9 cellular contexts compared by ENCODE assay signal in genomic region chr14:50530794-50531193, GRCh38. TPM values are rescaled to one million over a fixed set of nuclear protein-coding genes. Genes with fewer than 3 reads are reported as not detected.
DNase-seq lines count a peak whose midpoint lies in the region; ATAC-seq and TF ChIP-seq lines count a peak whose summit lies in the region.
"Had no signal": no experiment of that assay in that cellular context is flagged by ENCODE, and none has a peak within 500 bp of the region (broad histone marks: within the 10 kb centered on the region; RNA-seq: fewer than 3 reads in every experiment).

No MANE protein-coding gene starts in this region.

- peak overlapping the region; percentile 81 for H3K4me3 ChIP-seq in OCI-LY3 (ENCODE audit: low read length)
- peak overlapping the region; percentile 93 for H3K4me3 ChIP-seq in epithelial cell of proximal tubule (ENCODE audit: low read depth, low read length)

- peaks cover 63% of the 10 kb centered on the region for H3K79me2 ChIP-seq in OCI-LY3 (ENCODE audit: low read length)

- TF ChIP-seq CTCF in OCI-LY3 (IDR thresholded peaks at IDR 0.05; ENCODE audit: low read depth, low read length) (no peak), epithelial cell of proximal tubule (conservative IDR thresholded peaks at IDR 0.05; ENCODE audit: low read depth, low read length) (no peak), progenitor cell of endocrine pancreas (IDR thresholded peaks at IDR 0.05; ENCODE audit: unreplicated experiment) (no peak)

- DNase-seq in epithelial cell of proximal tubule (ENCODE audit: low read depth) (no peak), progenitor cell of endocrine pancreas (ENCODE audit: low spot score, unreplicated experiment) (no peak), HuH-7 (ENCODE audit: low spot score) (no peak), dedifferentiated amniotic fluid mesenchymal stem cell (ENCODE audit: extremely low spot score) (no peak)
- DNase-seq: activated CD4-positive, alpha-beta T cell treated with anti-CD3 and anti-CD28 coated beads for 48 hours had no signal

- no peaks in the 10 kb centered on the region for H3K27me3 ChIP-seq in OCI-LY3 (ENCODE audit: low read depth, low read length)

- H3K9ac ChIP-seq in ES-I3 (ENCODE audit: low read depth, low read length) (peak overlapping the region; percentile 66; the same call in 1 of the 2 replicates), OCI-LY3 (ENCODE audit: low read length) (peak overlapping the region; percentile 85)

- no peaks in the 10 kb centered on the region for H3K9me3 Mint-ChIP-seq in progenitor cell of endocrine pancreas (ENCODE audit: low read depth)

- H3K36me3 Mint-ChIP-seq in progenitor cell of endocrine pancreas (ENCODE audit: insufficient read depth): peaks cover 1% of the 10 kb centered on the region

- no peaks in the 10 kb centered on the region for H3K27me3 Mint-ChIP-seq in progenitor cell of endocrine pancreas

- peaks cover 15% of the 10 kb centered on the region; the same call in 1 of the 2 replicates for H3K4me1 ChIP-seq in ES-I3 (ENCODE audit: insufficient read depth, low read length)
- peaks cover 34% of the 10 kb centered on the region for H3K4me1 ChIP-seq in OCI-LY3 (ENCODE audit: low read length)

- peak overlapping the region; percentile 95 for H3K27ac Mint-ChIP-seq in progenitor cell of endocrine pancreas

- no peaks in the 10 kb centered on the region for H3K9me3 ChIP-seq in ES-I3 (ENCODE audit: control insufficient read depth, insufficient read depth, low read length)
- H3K9me3 ChIP-seq in OCI-LY3 (ENCODE audit: insufficient read depth, low read length): no peaks in the 10 kb centered on the region

- no peak overlapping the region for H2AFZ ChIP-seq in OCI-LY3 (ENCODE audit: low read depth, low read length)

- H3K4me2 ChIP-seq in OCI-LY3 (ENCODE audit: low read length): peak overlapping the region; percentile 82

- H3K4me1 Mint-ChIP-seq in progenitor cell of endocrine pancreas (ENCODE audit: low read depth): peaks cover 26% of the 10 kb centered on the region

- H3K4me3 Mint-ChIP-seq in progenitor cell of endocrine pancreas (ENCODE audit: low read depth): peak overlapping the region; percentile 84

- H4K20me1 ChIP-seq in OCI-LY3 (ENCODE audit: insufficient read depth, low read length): peaks cover 25% of the 10 kb centered on the region

- no peak for ATAC-seq in HG02870 (IDR thresholded peaks at IDR 0.05; ENCODE audit: unreplicated experiment)
- no peak for ATAC-seq in GM21381 (IDR thresholded peaks at IDR 0.05; ENCODE audit: unreplicated experiment)

- H3K36me3 ChIP-seq in ES-I3 (ENCODE audit: insufficient read depth, low read length): no peaks in the 10 kb centered on the region
- H3K36me3 ChIP-seq in OCI-LY3 (replicated peaks; ENCODE audit: low read depth, low read length): peaks cover 7% of the 10 kb centered on the region

- H3K27ac ChIP-seq in OCI-LY3 (ENCODE audit: low read length): no peak overlapping the region

RNA-seq across cellular contexts. Expression of gene MAP4K5, which starts 1.6 kb away (rescaled TPM):
- total RNA-seq in epithelial cell of proximal tubule (83.8 and 128 TPM in 2 replicates), progenitor cell of endocrine pancreas (73.0 and 74.1 TPM in 2 replicates)

RNA-seq across cellular contexts. Expression of gene ATL1, which starts 29.2 kb away (rescaled TPM):
- total RNA-seq in epithelial cell of proximal tubule (2.0 and 5.3 TPM in 2 replicates), progenitor cell of endocrine pancreas (6.8 and 6.9 TPM in 2 replicates)
